Comparison of ENCODE assay signal across 1 cellular context in the genomic region with DNA sequence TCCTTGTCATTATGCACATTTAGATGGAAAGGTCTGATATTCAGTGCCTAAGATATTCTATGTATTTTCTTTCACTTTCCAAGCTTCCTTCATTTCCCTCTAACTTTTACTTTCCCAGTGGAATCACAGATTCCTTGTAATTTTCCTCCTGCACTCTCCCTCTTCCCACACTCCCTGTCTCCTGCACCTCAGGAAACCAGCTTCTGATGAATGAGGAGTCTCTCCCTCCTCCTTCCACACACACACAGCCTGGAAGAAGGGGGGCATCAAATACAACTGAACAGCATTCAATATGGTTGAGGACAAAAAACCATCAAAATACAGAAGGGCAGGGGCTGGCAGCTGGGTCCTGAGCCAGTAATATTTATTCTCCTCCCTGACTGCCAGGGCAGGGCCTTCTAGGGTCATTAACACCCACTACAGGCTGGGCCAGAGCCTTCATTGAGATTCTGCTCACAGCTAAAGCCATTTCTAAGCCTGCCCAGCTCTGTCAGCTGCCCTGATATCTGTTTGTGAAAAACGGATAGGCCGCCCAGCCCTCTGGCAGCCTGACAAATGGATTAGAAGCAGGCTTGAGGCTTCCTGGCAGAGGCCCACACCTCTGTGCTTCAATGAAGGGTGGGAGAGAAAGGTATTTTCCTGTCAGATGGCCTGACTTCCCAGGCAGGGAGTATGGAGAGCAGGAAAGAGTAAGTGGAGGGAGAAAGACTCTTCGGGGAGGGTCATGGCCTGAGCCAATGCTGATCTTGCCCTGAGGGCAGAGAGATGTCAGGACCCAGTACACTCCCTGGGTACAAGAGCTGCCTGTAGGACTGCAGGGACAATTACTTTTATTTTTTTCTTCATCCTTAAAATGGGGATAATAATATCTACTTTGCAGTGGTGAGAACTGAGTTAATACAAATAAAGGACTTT.
TF ChIP-seq lines count a peak whose summit lies in the region.

No MANE protein-coding gene starts in this region.

TF ChIP-seq in GM23338, 12 proteins besides CTCF, POLR2A, EP300 and RAD21 (continued from another document):
- TF ChIP-seq, protein P1, sequence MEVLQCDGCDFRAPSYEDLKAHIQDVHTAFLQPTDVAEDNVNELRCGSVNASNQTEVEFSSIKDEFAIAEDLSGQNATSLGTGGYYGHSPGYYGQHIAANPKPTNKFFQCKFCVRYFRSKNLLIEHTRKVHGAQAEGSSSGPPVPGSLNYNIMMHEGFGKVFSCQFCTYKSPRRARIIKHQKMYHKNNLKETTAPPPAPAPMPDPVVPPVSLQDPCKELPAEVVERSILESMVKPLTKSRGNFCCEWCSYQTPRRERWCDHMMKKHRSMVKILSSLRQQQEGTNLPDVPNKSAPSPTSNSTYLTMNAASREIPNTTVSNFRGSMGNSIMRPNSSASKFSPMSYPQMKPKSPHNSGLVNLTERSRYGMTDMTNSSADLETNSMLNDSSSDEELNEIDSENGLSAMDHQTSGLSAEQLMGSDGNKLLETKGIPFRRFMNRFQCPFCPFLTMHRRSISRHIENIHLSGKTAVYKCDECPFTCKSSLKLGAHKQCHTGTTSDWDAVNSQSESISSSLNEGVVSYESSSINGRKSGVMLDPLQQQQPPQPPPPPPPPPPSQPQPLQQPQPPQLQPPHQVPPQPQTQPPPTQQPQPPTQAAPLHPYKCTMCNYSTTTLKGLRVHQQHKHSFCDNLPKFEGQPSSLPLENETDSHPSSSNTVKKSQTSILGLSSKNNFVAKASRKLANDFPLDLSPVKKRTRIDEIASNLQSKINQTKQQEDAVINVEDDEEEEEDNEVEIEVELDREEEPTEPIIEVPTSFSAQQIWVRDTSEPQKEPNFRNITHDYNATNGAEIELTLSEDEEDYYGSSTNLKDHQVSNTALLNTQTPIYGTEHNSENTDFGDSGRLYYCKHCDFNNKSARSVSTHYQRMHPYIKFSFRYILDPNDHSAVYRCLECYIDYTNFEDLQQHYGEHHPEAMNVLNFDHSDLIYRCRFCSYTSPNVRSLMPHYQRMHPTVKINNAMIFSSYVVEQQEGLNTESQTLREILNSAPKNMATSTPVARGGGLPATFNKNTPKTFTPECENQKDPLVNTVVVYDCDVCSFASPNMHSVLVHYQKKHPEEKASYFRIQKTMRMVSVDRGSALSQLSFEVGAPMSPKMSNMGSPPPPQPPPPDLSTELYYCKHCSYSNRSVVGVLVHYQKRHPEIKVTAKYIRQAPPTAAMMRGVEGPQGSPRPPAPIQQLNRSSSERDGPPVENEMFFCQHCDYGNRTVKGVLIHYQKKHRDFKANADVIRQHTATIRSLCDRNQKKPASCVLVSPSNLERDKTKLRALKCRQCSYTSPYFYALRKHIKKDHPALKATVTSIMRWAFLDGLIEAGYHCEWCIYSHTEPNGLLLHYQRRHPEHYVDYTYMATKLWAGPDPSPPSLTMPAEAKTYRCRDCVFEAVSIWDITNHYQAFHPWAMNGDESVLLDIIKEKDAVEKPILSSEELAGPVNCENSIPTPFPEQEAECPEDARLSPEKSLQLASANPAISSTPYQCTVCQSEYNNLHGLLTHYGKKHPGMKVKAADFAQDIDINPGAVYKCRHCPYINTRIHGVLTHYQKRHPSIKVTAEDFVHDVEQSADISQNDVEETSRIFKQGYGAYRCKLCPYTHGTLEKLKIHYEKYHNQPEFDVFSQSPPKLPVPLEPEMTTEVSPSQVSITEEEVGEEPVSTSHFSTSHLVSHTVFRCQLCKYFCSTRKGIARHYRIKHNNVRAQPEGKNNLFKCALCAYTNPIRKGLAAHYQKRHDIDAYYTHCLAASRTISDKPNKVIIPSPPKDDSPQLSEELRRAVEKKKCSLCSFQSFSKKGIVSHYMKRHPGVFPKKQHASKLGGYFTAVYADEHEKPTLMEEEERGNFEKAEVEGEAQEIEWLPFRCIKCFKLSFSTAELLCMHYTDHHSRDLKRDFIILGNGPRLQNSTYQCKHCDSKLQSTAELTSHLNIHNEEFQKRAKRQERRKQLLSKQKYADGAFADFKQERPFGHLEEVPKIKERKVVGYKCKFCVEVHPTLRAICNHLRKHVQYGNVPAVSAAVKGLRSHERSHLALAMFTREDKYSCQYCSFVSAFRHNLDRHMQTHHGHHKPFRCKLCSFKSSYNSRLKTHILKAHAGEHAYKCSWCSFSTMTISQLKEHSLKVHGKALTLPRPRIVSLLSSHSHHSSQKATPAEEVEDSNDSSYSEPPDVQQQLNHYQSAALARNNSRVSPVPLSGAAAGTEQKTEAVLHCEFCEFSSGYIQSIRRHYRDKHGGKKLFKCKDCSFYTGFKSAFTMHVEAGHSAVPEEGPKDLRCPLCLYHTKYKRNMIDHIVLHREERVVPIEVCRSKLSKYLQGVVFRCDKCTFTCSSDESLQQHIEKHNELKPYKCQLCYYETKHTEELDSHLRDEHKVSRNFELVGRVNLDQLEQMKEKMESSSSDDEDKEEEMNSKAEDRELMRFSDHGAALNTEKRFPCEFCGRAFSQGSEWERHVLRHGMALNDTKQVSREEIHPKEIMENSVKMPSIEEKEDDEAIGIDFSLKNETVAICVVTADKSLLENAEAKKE (CRISPR knock-in tag; IDR thresholded peaks at IDR 0.05): no peak
- TF ChIP-seq, protein P2, sequence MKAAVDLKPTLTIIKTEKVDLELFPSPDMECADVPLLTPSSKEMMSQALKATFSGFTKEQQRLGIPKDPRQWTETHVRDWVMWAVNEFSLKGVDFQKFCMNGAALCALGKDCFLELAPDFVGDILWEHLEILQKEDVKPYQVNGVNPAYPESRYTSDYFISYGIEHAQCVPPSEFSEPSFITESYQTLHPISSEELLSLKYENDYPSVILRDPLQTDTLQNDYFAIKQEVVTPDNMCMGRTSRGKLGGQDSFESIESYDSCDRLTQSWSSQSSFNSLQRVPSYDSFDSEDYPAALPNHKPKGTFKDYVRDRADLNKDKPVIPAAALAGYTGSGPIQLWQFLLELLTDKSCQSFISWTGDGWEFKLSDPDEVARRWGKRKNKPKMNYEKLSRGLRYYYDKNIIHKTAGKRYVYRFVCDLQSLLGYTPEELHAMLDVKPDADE (IDR thresholded peaks at IDR 0.05): no peak
- no peak for TF ChIP-seq POLR2AphosphoS5 (IDR thresholded peaks at IDR 0.05; ENCODE audit: low read depth)
